2 cellular contexts compared by ENCODE assay signal in the genomic region with DNA sequence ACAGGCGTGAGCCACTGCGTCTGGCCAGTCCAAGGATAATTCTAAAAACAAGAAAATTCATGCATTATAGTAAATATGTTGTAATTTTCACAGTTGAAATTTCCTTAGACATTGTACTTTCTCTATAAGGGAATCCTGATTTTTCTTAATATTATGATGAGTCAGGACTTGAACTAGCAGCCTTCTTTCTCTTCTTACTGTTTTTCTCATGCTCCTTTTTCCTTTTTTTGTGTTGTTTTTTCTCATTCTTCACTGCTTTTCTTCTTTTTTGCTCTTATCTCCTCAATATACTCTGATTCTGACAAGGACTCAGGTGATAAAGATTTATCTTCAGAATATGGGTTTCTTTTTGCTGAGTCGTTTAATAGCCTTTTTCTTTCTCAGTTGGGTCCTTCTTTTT.
TF ChIP-seq lines count a peak whose summit lies in the region.

No MANE protein-coding gene starts in this region.

TF ChIP-seq in SK-N-SH, 30 proteins besides CTCF, POLR2A, EP300 and RAD21:
- TF ChIP-seq SMC3 (IDR thresholded peaks at IDR 0.05; ENCODE audit: low read depth, low read length) (no peak), CHD2 (IDR thresholded peaks at IDR 0.05; ENCODE audit: low read length, partially characterized antibody) (no peak), NFIC (IDR thresholded peaks at IDR 0.05; ENCODE audit: borderline replicate concordance) (no peak), FOXM1 (IDR thresholded peaks at IDR 0.05; ENCODE audit: low read depth) (no peak), MEF2A (IDR thresholded peaks at IDR 0.05; ENCODE audit: borderline replicate concordance, low read depth) (no peak), FOSL2 (IDR thresholded peaks at IDR 0.05; ENCODE audit: borderline replicate concordance, low read depth) (no peak), EZH2phosphoT487 (IDR thresholded peaks at IDR 0.05; ENCODE audit: borderline replicate concordance, low read depth) (no peak)
- TF ChIP-seq, protein P1, sequence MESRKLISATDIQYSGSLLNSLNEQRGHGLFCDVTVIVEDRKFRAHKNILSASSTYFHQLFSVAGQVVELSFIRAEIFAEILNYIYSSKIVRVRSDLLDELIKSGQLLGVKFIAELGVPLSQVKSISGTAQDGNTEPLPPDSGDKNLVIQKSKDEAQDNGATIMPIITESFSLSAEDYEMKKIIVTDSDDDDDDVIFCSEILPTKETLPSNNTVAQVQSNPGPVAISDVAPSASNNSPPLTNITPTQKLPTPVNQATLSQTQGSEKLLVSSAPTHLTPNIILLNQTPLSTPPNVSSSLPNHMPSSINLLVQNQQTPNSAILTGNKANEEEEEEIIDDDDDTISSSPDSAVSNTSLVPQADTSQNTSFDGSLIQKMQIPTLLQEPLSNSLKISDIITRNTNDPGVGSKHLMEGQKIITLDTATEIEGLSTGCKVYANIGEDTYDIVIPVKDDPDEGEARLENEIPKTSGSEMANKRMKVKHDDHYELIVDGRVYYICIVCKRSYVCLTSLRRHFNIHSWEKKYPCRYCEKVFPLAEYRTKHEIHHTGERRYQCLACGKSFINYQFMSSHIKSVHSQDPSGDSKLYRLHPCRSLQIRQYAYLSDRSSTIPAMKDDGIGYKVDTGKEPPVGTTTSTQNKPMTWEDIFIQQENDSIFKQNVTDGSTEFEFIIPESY (IDR thresholded peaks at IDR 0.05; ENCODE audit: borderline replicate concordance, low read depth): no peak
- TF ChIP-seq, protein P2, sequence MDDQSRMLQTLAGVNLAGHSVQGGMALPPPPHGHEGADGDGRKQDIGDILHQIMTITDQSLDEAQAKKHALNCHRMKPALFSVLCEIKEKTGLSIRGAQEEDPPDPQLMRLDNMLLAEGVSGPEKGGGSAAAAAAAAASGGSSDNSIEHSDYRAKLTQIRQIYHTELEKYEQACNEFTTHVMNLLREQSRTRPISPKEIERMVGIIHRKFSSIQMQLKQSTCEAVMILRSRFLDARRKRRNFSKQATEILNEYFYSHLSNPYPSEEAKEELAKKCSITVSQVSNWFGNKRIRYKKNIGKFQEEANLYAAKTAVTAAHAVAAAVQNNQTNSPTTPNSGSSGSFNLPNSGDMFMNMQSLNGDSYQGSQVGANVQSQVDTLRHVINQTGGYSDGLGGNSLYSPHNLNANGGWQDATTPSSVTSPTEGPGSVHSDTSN (IDR thresholded peaks at IDR 0.05): no peak

TF ChIP-seq in SK-N-SH treated with all-trans-retinoic acid at 6 μM for 48 hours, 23 proteins besides CTCF, POLR2A, EP300 and RAD21 (continued from another document):
- TF ChIP-seq, protein P3, sequence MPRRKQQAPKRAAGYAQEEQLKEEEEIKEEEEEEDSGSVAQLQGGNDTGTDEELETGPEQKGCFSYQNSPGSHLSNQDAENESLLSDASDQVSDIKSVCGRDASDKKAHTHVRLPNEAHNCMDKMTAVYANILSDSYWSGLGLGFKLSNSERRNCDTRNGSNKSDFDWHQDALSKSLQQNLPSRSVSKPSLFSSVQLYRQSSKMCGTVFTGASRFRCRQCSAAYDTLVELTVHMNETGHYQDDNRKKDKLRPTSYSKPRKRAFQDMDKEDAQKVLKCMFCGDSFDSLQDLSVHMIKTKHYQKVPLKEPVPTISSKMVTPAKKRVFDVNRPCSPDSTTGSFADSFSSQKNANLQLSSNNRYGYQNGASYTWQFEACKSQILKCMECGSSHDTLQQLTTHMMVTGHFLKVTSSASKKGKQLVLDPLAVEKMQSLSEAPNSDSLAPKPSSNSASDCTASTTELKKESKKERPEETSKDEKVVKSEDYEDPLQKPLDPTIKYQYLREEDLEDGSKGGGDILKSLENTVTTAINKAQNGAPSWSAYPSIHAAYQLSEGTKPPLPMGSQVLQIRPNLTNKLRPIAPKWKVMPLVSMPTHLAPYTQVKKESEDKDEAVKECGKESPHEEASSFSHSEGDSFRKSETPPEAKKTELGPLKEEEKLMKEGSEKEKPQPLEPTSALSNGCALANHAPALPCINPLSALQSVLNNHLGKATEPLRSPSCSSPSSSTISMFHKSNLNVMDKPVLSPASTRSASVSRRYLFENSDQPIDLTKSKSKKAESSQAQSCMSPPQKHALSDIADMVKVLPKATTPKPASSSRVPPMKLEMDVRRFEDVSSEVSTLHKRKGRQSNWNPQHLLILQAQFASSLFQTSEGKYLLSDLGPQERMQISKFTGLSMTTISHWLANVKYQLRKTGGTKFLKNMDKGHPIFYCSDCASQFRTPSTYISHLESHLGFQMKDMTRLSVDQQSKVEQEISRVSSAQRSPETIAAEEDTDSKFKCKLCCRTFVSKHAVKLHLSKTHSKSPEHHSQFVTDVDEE (CRISPR knock-in tag; IDR thresholded peaks at IDR 0.05): no peak
- TF ChIP-seq, protein P4, sequence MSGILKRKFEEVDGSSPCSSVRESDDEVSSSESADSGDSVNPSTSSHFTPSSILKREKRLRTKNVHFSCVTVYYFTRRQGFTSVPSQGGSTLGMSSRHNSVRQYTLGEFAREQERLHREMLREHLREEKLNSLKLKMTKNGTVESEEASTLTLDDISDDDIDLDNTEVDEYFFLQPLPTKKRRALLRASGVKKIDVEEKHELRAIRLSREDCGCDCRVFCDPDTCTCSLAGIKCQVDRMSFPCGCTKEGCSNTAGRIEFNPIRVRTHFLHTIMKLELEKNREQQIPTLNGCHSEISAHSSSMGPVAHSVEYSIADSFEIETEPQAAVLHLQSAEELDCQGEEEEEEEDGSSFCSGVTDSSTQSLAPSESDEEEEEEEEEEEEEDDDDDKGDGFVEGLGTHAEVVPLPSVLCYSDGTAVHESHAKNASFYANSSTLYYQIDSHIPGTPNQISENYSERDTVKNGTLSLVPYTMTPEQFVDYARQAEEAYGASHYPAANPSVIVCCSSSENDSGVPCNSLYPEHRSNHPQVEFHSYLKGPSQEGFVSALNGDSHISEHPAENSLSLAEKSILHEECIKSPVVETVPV (CRISPR knock-in tag; IDR thresholded peaks at IDR 0.05): no peak
- TF ChIP-seq ZNF565 (CRISPR knock-in tag; conservative IDR thresholded peaks at IDR 0.05; ENCODE audit: low read depth) (no peak), SNAI2 (CRISPR knock-in tag; IDR thresholded peaks at IDR 0.05) (no peak), CSDC2 (CRISPR knock-in tag; IDR thresholded peaks at IDR 0.05) (no peak), ZNF8 (CRISPR knock-in tag; IDR thresholded peaks at IDR 0.05) (no peak), TOX (CRISPR knock-in tag; IDR thresholded peaks at IDR 0.05; ENCODE audit: borderline replicate concordance) (no peak), ZC3H10 (CRISPR knock-in tag; IDR thresholded peaks at IDR 0.05) (no peak), ZFP3 (CRISPR knock-in tag; IDR thresholded peaks at IDR 0.05) (no peak), ESRRG (CRISPR knock-in tag; IDR thresholded peaks at IDR 0.05) (no peak), ISL1 (CRISPR knock-in tag; IDR thresholded peaks at IDR 0.05) (no peak), ZFP30 (CRISPR knock-in tag; IDR thresholded peaks at IDR 0.05) (no peak), RARB (CRISPR knock-in tag; IDR thresholded peaks at IDR 0.05) (no peak), BACH2 (CRISPR knock-in tag; IDR thresholded peaks at IDR 0.05; ENCODE audit: borderline replicate concordance) (no peak), ARNTL (CRISPR knock-in tag; IDR thresholded peaks at IDR 0.05; ENCODE audit: borderline replicate concordance, low read depth) (no peak), PPARA (CRISPR knock-in tag; IDR thresholded peaks at IDR 0.05; ENCODE audit: borderline replicate concordance) (no peak)
- TF ChIP-seq, protein P5, sequence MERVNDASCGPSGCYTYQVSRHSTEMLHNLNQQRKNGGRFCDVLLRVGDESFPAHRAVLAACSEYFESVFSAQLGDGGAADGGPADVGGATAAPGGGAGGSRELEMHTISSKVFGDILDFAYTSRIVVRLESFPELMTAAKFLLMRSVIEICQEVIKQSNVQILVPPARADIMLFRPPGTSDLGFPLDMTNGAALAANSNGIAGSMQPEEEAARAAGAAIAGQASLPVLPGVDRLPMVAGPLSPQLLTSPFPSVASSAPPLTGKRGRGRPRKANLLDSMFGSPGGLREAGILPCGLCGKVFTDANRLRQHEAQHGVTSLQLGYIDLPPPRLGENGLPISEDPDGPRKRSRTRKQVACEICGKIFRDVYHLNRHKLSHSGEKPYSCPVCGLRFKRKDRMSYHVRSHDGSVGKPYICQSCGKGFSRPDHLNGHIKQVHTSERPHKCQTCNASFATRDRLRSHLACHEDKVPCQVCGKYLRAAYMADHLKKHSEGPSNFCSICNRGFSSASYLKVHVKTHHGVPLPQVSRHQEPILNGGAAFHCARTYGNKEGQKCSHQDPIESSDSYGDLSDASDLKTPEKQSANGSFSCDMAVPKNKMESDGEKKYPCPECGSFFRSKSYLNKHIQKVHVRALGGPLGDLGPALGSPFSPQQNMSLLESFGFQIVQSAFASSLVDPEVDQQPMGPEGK (CRISPR knock-in tag; IDR thresholded peaks at IDR 0.05; ENCODE audit: borderline replicate concordance): no peak
- TF ChIP-seq, protein P6, sequence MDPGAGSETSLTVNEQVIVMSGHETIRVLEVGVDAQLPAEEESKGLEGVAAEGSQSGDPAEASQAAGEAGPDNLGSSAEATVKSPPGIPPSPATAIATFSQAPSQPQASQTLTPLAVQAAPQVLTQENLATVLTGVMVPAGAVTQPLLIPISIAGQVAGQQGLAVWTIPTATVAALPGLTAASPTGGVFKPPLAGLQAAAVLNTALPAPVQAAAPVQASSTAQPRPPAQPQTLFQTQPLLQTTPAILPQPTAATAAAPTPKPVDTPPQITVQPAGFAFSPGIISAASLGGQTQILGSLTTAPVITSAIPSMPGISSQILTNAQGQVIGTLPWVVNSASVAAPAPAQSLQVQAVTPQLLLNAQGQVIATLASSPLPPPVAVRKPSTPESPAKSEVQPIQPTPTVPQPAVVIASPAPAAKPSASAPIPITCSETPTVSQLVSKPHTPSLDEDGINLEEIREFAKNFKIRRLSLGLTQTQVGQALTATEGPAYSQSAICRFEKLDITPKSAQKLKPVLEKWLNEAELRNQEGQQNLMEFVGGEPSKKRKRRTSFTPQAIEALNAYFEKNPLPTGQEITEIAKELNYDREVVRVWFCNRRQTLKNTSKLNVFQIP (CRISPR knock-in tag; IDR thresholded peaks at IDR 0.05; ENCODE audit: borderline replicate concordance, low read depth): no peak
- TF ChIP-seq, protein P7, sequence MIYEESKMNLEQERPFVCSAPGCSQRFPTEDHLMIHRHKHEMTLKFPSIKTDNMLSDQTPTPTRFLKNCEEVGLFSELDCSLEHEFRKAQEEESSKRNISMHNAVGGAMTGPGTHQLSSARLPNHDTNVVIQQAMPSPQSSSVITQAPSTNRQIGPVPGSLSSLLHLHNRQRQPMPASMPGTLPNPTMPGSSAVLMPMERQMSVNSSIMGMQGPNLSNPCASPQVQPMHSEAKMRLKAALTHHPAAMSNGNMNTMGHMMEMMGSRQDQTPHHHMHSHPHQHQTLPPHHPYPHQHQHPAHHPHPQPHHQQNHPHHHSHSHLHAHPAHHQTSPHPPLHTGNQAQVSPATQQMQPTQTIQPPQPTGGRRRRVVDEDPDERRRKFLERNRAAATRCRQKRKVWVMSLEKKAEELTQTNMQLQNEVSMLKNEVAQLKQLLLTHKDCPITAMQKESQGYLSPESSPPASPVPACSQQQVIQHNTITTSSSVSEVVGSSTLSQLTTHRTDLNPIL (CRISPR knock-in tag; IDR thresholded peaks at IDR 0.05; ENCODE audit: low read depth): no peak
